Comparison of ENCODE assay signal across 8 cellular contexts in the genomic region with DNA sequence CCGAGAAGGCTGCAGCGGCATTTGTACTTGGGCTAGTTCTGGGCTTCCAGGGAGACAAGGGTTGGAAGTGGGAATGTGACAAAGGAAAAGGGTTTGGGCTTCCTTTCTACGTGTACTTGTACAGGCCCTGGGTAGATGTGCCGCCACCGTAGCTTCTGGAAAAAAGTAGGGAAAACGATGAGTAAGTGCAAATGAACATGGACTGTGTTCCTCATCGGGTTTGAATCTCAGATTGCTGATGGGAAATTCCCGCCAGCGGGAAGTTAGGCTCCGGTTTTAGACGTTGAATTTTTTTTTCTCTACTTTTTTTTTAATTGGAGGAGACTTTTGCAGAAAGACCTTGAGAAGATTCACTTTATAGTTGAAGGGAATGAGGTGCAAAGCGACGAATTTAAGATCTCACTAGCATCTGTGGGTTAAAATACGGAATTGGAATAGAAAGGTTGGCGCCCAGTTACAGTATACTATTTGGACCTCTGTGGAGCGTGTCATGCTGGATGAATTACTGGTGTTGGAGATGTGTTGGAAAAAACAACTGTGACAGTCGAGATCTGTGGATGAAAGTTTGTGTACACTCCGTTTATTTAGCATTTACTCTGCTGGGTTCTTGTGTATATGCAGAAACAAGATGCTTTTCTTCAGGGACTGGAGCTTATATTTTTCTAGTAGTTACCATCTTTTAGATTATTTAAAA. TPM values are rescaled to one million over a fixed set of nuclear protein-coding genes. Genes with fewer than 3 reads are reported as not detected.
DNase-seq lines count a peak whose midpoint lies in the region; ATAC-seq, FAIRE-seq and TF ChIP-seq lines count a peak whose summit lies in the region.

No MANE protein-coding gene starts in this region.

- no peaks in the 10 kb centered on the region for H3K9me3 Mint-ChIP-seq in glutamatergic neuron (ENCODE audit: unreplicated experiment)

- H3K4me3 ChIP-seq in ACC112 (ENCODE audit: low read depth, low read length) (peak overlapping the region; percentile 95), retinal pigment epithelial cell (ENCODE audit: low read length) (peak overlapping the region; percentile 94)

- DNase-seq in GM12891 (ENCODE audit: insufficient read length, low spot score) = no peak
- DNase-seq in glutamatergic neuron = no peak
- DNase-seq in retinal pigment epithelial cell (ENCODE audit: low read depth) = no peak
- no peak for DNase-seq in NCI-H446 treated with DMSO at 0.1 percent for 48 hours (lab: John Stamatoyannopoulos, UW)

- H3K4me1 ChIP-seq in ACC112 (ENCODE audit: control insufficient read depth, insufficient read depth, low read length, unreplicated experiment) = peaks cover 29% of the 10 kb centered on the region

- peak; percentile 45 for FAIRE-seq in GM12891 (lab: Jason Lieb, UNC)

- H3K27ac ChIP-seq in ACC112 (ENCODE audit: low read depth, low read length) (peak overlapping the region; percentile 81), VCaP (peak overlapping the region; percentile 96)

- H3K4me1 Mint-ChIP-seq in glutamatergic neuron (ENCODE audit: low read depth, unreplicated experiment) = peaks cover 37% of the 10 kb centered on the region

- peak overlapping the region; percentile 19 for H3K27ac Mint-ChIP-seq in glutamatergic neuron (ENCODE audit: unreplicated experiment)

- TF ChIP-seq CTCF in VCaP (conservative IDR thresholded peaks at IDR 0.05) (no peak), glutamatergic neuron (IDR thresholded peaks at IDR 0.05; ENCODE audit: partially characterized antibody, unreplicated experiment) (no peak), retinal pigment epithelial cell (conservative IDR thresholded peaks at IDR 0.05; ENCODE audit: low read depth, low read length) (no peak)

- peaks cover 67% of the 10 kb centered on the region for H3K79me2 ChIP-seq in ACC112 (ENCODE audit: control insufficient read depth, insufficient read depth, low read length, unreplicated experiment)

- peak overlapping the region; percentile 34 for H2AFZ ChIP-seq in ACC112 (ENCODE audit: low read length, unreplicated experiment)

- no peaks in the 10 kb centered on the region for H3K27me3 Mint-ChIP-seq in glutamatergic neuron (ENCODE audit: unreplicated experiment)

- TF ChIP-seq POLR2A in GM12891 (IDR thresholded peaks at IDR 0.05; ENCODE audit: low read depth, low read length) = 0 out of 2 replicates have a peak, but pooled peaks have one; percentile 4

- H3K36me3 ChIP-seq in ACC112 (ENCODE audit: insufficient read depth, low read length) = peaks cover 11% of the 10 kb centered on the region; the same call in 1 of the 2 replicates

- H3K36me3 Mint-ChIP-seq in glutamatergic neuron (ENCODE audit: unreplicated experiment) = no peaks in the 10 kb centered on the region

- H3K27me3 ChIP-seq in ACC112 (ENCODE audit: insufficient read depth, low read length) = no peaks in the 10 kb centered on the region

- ATAC-seq in HG03378 (IDR thresholded peaks at IDR 0.05; ENCODE audit: unreplicated experiment) (no peak), HG03571 (IDR thresholded peaks at IDR 0.05; ENCODE audit: unreplicated experiment) (no peak)

- peak overlapping the region; percentile 83 for H3K4me3 Mint-ChIP-seq in glutamatergic neuron (ENCODE audit: unreplicated experiment)

TF ChIP-seq in GM12891, 5 proteins besides CTCF, POLR2A, EP300 and RAD21:
- no peak for TF ChIP-seq PAX5 (IDR thresholded peaks at IDR 0.05; ENCODE audit: insufficient read depth, low read length, severe bottlenecking)
- no peak; the same call in 1 of the 2 replicates for TF ChIP-seq POLR2AphosphoS5 (IDR thresholded peaks at IDR 0.05; ENCODE audit: low read depth, low read length)
- no peak for TF ChIP-seq SPI1 (IDR thresholded peaks at IDR 0.05; ENCODE audit: low read depth, low read length)
- no peak for TF ChIP-seq TAF1 (IDR thresholded peaks at IDR 0.05; ENCODE audit: low read depth, low read length)
- TF ChIP-seq POU2F2 (IDR thresholded peaks at IDR 0.05; ENCODE audit: low read depth, low read length) = 0 out of 2 replicates have a peak, but pooled peaks have one; percentile 5
TF ChIP-seq in GM12891: peak in this region for 1.

RNA-seq across cellular contexts. Expression of gene G3BP1, which starts 1.3 kb away (rescaled TPM):
- 62.8 TPM for polyA plus RNA-seq in GM12891 (2012; ENCODE audit: low read depth, missing spikeins)
- 127 TPM for total RNA-seq in glutamatergic neuron (ENCODE audit: unreplicated experiment)

RNA-seq across cellular contexts. Expression of gene ATOX1, which starts 14.6 kb away (rescaled TPM):
- polyA plus RNA-seq in GM12891 (2012; ENCODE audit: low read depth, missing spikeins) = 200 TPM
- total RNA-seq in glutamatergic neuron (ENCODE audit: unreplicated experiment) = 82.9 TPM
